8 cellular contexts compared by ENCODE assay signal in genomic region chr13:73058741-73059459, GRCh38. TPM values are rescaled to one million over a fixed set of nuclear protein-coding genes. Genes with fewer than 3 reads are reported as not detected.
DNase-seq lines count a peak whose midpoint lies in the region; ATAC-seq, FAIRE-seq and TF ChIP-seq lines count a peak whose summit lies in the region.

Gene KLF5 (plus strand): TSS chr13:73059005. CDS start chr13:73059328, 323 bp downstream.

- under 1% methylated on average over 93 of the region's 93 CpGs for WGBS in liver

- no peaks in the 10 kb centered on the region for H3K9me3 ChIP-seq in BLaER1
- H3K9me3 ChIP-seq in liver (ENCODE audit: control insufficient read depth in 4 of 4, low read length in 3 of 4): no peaks in the 10 kb centered on the region

- ATAC-seq in HG03439 (IDR thresholded peaks at IDR 0.05; ENCODE audit: unreplicated experiment): peak; percentile 99

- FAIRE-seq in GM19239 (lab: Jason Lieb, UNC): peak; percentile 95

- H3K9ac ChIP-seq in BLaER1: 0 out of 2 replicates have a peak within 1 kb of the TSS, but pooled peaks have one; percentile 48
- peak within 1 kb of the TSS in 1 of 2 donors; percentile 33 for H3K9ac ChIP-seq in liver (ENCODE audit: low read depth in 1 of 2, low read length in 2 of 2)

- H3K36me3 Mint-ChIP-seq in activated CD4-positive, alpha-beta T cell treated with anti-CD3 and anti-CD28 coated beads, Interleukin-2, amount 10 ng/mL, durations not matched to agents 7 days and 5 days (ENCODE audit: low read depth): peaks cover 12% of the 10 kb centered on the region
- peaks cover 10% of the 10 kb centered on the region for H3K36me3 Mint-ChIP-seq in dendritic cell treated with granulocyte-macrophage colony-stimulating factor and Interleukin-4, amounts not matched to agents 40 ng/mL and 50 ng/mL, for 4 days (ENCODE audit: low read depth)

- intact Hi-C loops in dendritic cell treated with granulocyte-macrophage colony-stimulating factor and Interleukin-4, amounts not matched to agents 40 ng/mL and 50 ng/mL, for 4 days (cut with micrococcal nuclease): loop anchor here (5.0 to 10.0 kb wide), 2 partner anchors 277 to 334 kb away; partner anchors contain the start of genes BORA, DIS3, MZT1 and PIBF1

- peaks cover 63% of the 10 kb centered on the region for H3K27me3 ChIP-seq in BLaER1
- no peaks in the 10 kb centered on the region for H3K27me3 ChIP-seq in liver (ENCODE audit: control insufficient read depth in 4 of 4, insufficient read depth in 4 of 4, low read length in 3 of 4)

- H3K4me3 ChIP-seq in BLaER1 (peak within 1 kb of the TSS; percentile 74), liver (ENCODE audit: low read depth in 1 of 3, low read length in 3 of 3) (peak within 1 kb of the TSS; percentile 68 to 86 (median 84))

- peak within 1 kb of the TSS; percentile 98 for H3K4me2 ChIP-seq in BLaER1

- peaks cover 8% of the 10 kb centered on the region; the same call in 1 of the 2 replicates for H3K4me1 ChIP-seq in BLaER1
- peaks cover 2 to 21% (median 13%) of the 10 kb centered on the region in 4 donors for H3K4me1 ChIP-seq in liver (ENCODE audit: control insufficient read depth in 4 of 4, insufficient read depth in 4 of 4, low read length in 3 of 4)

- DNase-seq in GM19239 (ENCODE audit: insufficient read length, low spot score) (peak; percentile 97), NCI-H524 (lab: John Stamatoyannopoulos, UW) (peak; percentile 80 to 93)
- DNase-seq in activated CD4-positive, alpha-beta T cell treated with anti-CD3 and anti-CD28 coated beads, Interleukin-2, amount 10 ng/mL, durations not matched to agents 7 days and 5 days: peak; percentile 97
- DNase-seq in stimulated activated CD4-positive, alpha-beta T cell treated with anti-CD3 and anti-CD28 coated beads, Interleukin-4, amount 100 ng/mL, for 1 hour: peak; percentile 96

- H3K27ac ChIP-seq in BLaER1 (no peak within 1 kb of the TSS), liver (ENCODE audit: low read depth in 1 of 2, low read length in 2 of 2) (no peak within 1 kb of the TSS)

- no peaks in the 10 kb centered on the region for H3K9me3 Mint-ChIP-seq in activated CD4-positive, alpha-beta T cell treated with anti-CD3 and anti-CD28 coated beads, Interleukin-2, amount 10 ng/mL, durations not matched to agents 7 days and 5 days
- no peaks in the 10 kb centered on the region for H3K9me3 Mint-ChIP-seq in dendritic cell treated with granulocyte-macrophage colony-stimulating factor and Interleukin-4, amounts not matched to agents 40 ng/mL and 50 ng/mL, for 4 days

- peak; percentile 12 to 16 for TF ChIP-seq RAD21 in liver (IDR thresholded peaks at IDR 0.05)

- POLR2A ChIA-PET in activated CD4-positive, alpha-beta T cell treated with anti-CD3 and anti-CD28 coated beads, Interleukin-2, amount 10 ng/mL, durations not matched to agents 7 days and 5 days (lab: Charles Lee): interaction anchor here (0.6 kb wide), 1 partner anchor 1125 kb away, joined by 4 read pairs; no protein-coding TSS in a partner anchor

- H3K27ac Mint-ChIP-seq in activated CD4-positive, alpha-beta T cell treated with anti-CD3 and anti-CD28 coated beads, Interleukin-2, amount 10 ng/mL, durations not matched to agents 7 days and 5 days: peak within 1 kb of the TSS; percentile 92
- H3K27ac Mint-ChIP-seq in dendritic cell treated with granulocyte-macrophage colony-stimulating factor and Interleukin-4, amounts not matched to agents 40 ng/mL and 50 ng/mL, for 4 days: peak within 1 kb of the TSS; percentile 48

- peaks cover 40% of the 10 kb centered on the region for H3K27me3 Mint-ChIP-seq in activated CD4-positive, alpha-beta T cell treated with anti-CD3 and anti-CD28 coated beads, Interleukin-2, amount 10 ng/mL, durations not matched to agents 7 days and 5 days
- peaks cover 47% of the 10 kb centered on the region for H3K27me3 Mint-ChIP-seq in dendritic cell treated with granulocyte-macrophage colony-stimulating factor and Interleukin-4, amounts not matched to agents 40 ng/mL and 50 ng/mL, for 4 days

- H3K4me1 Mint-ChIP-seq in activated CD4-positive, alpha-beta T cell treated with anti-CD3 and anti-CD28 coated beads, Interleukin-2, amount 10 ng/mL, durations not matched to agents 7 days and 5 days: peaks cover 25% of the 10 kb centered on the region
- peaks cover 18% of the 10 kb centered on the region for H3K4me1 Mint-ChIP-seq in dendritic cell treated with granulocyte-macrophage colony-stimulating factor and Interleukin-4, amounts not matched to agents 40 ng/mL and 50 ng/mL, for 4 days (ENCODE audit: low read depth)

- peak within 1 kb of the TSS; percentile 85 for H3K4me3 Mint-ChIP-seq in activated CD4-positive, alpha-beta T cell treated with anti-CD3 and anti-CD28 coated beads, Interleukin-2, amount 10 ng/mL, durations not matched to agents 7 days and 5 days
- peak within 1 kb of the TSS; percentile 76 for H3K4me3 Mint-ChIP-seq in dendritic cell treated with granulocyte-macrophage colony-stimulating factor and Interleukin-4, amounts not matched to agents 40 ng/mL and 50 ng/mL, for 4 days

- H3K36me3 ChIP-seq in BLaER1 (no peaks in the 10 kb centered on the region), liver (ENCODE audit: control insufficient read depth in 4 of 4, insufficient read depth in 3 of 4, low read depth in 1 of 4, low read length in 3 of 4) (no peaks in the 10 kb centered on the region)

- TF ChIP-seq CTCF in liver (IDR thresholded peaks at IDR 0.05; ENCODE audit: low read depth, low read length, missing input control): no peak

- CTCF ChIA-PET in activated CD4-positive, alpha-beta T cell treated with anti-CD3 and anti-CD28 coated beads, Interleukin-2, amount 10 ng/mL, durations not matched to agents 7 days and 5 days (lab: Charles Lee): interaction anchor here (0.6 to 1.3 kb wide), 6 partner anchors 23 to 1078 kb away, joined by 3 to 5 read pairs (median 4); no protein-coding TSS in a partner anchor

- H4K20me1 ChIP-seq in BLaER1: peaks cover 20% of the 10 kb centered on the region

TF ChIP-seq in liver, 16 proteins besides CTCF, POLR2A, EP300 and RAD21:
- TF ChIP-seq EGR1 (IDR thresholded peaks at IDR 0.05; ENCODE audit: low read depth in 2 of 2): peak in 1 of 2 donors; percentile 39
- peak; percentile 51 for TF ChIP-seq FOXA2 (IDR thresholded peaks at IDR 0.05)
- peak; percentile 78 for TF ChIP-seq SP1 (IDR thresholded peaks at IDR 0.05)
- peak; percentile 9 for TF ChIP-seq FOXA1 (IDR thresholded peaks at IDR 0.05)
- TF ChIP-seq NR2F2 (IDR thresholded peaks at IDR 0.05): no peak
- TF ChIP-seq HNF4G (IDR thresholded peaks at IDR 0.05): no peak
- TF ChIP-seq ATF3 (IDR thresholded peaks at IDR 0.05): no peak
- no peak for TF ChIP-seq TAF1 (conservative IDR thresholded peaks at IDR 0.05)
- no peak for TF ChIP-seq MAX (IDR thresholded peaks at IDR 0.05)
- no peak for TF ChIP-seq RXRA (IDR thresholded peaks at IDR 0.05)
- no peak for TF ChIP-seq HNF4A (conservative IDR thresholded peaks at IDR 0.05)

RNA-seq across cellular contexts. Expression of gene KLF5, which starts in this region (rescaled TPM):
- total RNA-seq in activated CD4-positive, alpha-beta T cell treated with anti-CD3 and anti-CD28 coated beads, Interleukin-2, amount 10 ng/mL, durations not matched to agents 7 days and 5 days: 1 to 10 TPM; 4.7 to 4.8 TPM
- total RNA-seq in liver: under 1 TPM; 0.33 to 0.61 TPM
- polyA plus RNA-seq in liver: under 1 TPM; 0.25 to 0.38 TPM
